ENCODE assay signal across 8 cellular contexts in the genomic region with DNA sequence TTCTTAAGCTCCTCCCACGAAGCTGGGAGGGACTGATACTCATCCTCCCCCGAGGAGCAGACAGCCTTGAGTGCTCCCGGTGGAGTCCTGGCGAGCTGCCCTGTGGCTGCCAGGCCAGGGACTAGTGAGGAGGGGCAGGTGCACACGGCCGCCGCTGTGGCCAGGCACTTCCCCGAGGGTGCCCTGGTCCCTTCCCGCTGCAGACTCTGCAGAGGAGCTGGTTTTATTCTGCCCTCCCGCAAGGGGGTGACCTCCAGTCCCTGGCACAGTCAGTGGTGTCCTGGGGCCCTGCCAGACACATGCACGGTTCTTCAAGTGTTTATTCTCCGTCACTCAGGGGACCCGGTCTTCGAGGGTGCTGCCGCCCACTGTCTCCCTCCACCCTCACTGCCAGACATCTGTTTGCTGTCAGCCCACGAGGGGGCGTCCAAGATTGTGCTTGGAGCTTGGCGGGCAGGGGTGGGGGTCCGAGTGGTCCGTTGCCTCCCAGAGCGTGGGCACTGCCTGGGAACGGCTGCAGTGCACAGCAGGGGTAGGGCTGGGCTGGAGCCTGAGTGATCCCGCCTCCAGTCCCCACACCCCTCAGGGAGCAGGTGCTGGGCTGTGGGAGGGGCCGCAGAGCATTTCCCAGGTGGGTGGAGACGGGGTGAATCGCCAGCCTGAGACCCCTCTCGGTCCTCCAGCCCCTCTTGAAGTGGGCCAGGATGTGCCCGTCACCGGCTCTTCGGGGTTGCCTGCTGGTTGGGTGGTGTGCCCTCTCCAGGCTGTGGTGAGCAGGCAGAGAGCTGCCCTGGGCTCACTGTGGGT. TPM values are rescaled to one million over a fixed set of nuclear protein-coding genes. Genes with fewer than 3 reads are reported as not detected.
DNase-seq lines count a peak whose midpoint lies in the region; ATAC-seq and TF ChIP-seq lines count a peak whose summit lies in the region.

No MANE protein-coding gene starts in this region.

- CTCF ChIA-PET in SK-N-SH (lab: Yijun Ruan, JAX), result interaction anchor here (0.6 to 4.2 kb wide), 65 partner anchors 9 to 970 kb away, joined by 3 to 65 read pairs (median 4); a partner anchor contains a TSS

- no peak overlapping the region; a peak in 1 of 4 replicates for H3K27ac ChIP-seq in SK-N-SH (ENCODE audit: low read depth in 2 of 2, low read length in 1 of 2)

- no peak overlapping the region for H3K4me3 Mint-ChIP-seq in chondrocyte (ENCODE audit: unreplicated experiment)

- H3F3A ChIP-seq in SK-N-SH (replicated peaks; ENCODE audit: insufficient read depth), result no peaks in the 10 kb centered on the region

- H3K27ac Mint-ChIP-seq in chondrocyte (ENCODE audit: unreplicated experiment), result no peak overlapping the region

- no peak for TF ChIP-seq EP300 in SK-N-SH (IDR thresholded peaks at IDR 0.05; ENCODE audit: borderline replicate concordance in 1 of 2, low read depth in 1 of 2, low read length in 1 of 2)

- peak; percentile 70 for TF ChIP-seq RAD21 in SK-N-SH (IDR thresholded peaks at IDR 0.05; ENCODE audit: low read length)

- peaks cover 5% of the 10 kb centered on the region; the same call in 1 of the 2 replicates for H3K79me2 ChIP-seq in SK-N-SH (ENCODE audit: insufficient read depth)

- H3K36me3 Mint-ChIP-seq in chondrocyte (ENCODE audit: low read depth), result no peaks in the 10 kb centered on the region

- H4K20me1 ChIP-seq in SK-N-SH (ENCODE audit: insufficient read depth), result peaks cover 5% of the 10 kb centered on the region; the same call in 1 of the 2 replicates

- H3K4me2 ChIP-seq in SK-N-SH, result no peak overlapping the region

- H3K9me3 Mint-ChIP-seq in chondrocyte (ENCODE audit: low read depth), result no peaks in the 10 kb centered on the region

- intact Hi-C loops in mucosa of descending colon (cut with DNase I, micrococcal nuclease), result no loop called here

- H3K4me1 Mint-ChIP-seq in chondrocyte (ENCODE audit: low read depth), result peaks cover 11% of the 10 kb centered on the region

- peak; percentile 48 for DNase-seq in G401 (ENCODE audit: low spot score)
- peak; percentile 24 for DNase-seq in MV-4-11 (lab: John Stamatoyannopoulos, UW)
- DNase-seq in SK-N-SH, result peak; percentile 92
- DNase-seq in chondrocyte (ENCODE audit: low spot score), result no peak
- peak; percentile 81 to 86 (median 84) for DNase-seq in mucosa of descending colon

- ATAC-seq in mucosa of descending colon, result peak; percentile 16
- ATAC-seq in GM21528 (IDR thresholded peaks at IDR 0.05; ENCODE audit: low FRiP score, unreplicated experiment), result no peak
- ATAC-seq in GM19455 (IDR thresholded peaks at IDR 0.05; ENCODE audit: unreplicated experiment), result no peak
- no peak for ATAC-seq in GM21619 (IDR thresholded peaks at IDR 0.05; ENCODE audit: unreplicated experiment)

- H3K4me1 ChIP-seq in SK-N-SH (ENCODE audit: control insufficient read depth in 1 of 2, insufficient read depth in 2 of 2, low read depth in 1 of 2, low read length in 1 of 2), result peaks cover 0 to 44% of the 10 kb centered on the region in 2 experiments; a peak in 1 of 4 replicates
- H3K4me1 ChIP-seq in mucosa of descending colon (ENCODE audit: low read depth), result peaks cover 58% of the 10 kb centered on the region

- H3K27me3 Mint-ChIP-seq in chondrocyte (ENCODE audit: low read depth), result no peaks in the 10 kb centered on the region

- 4% methylated on average over 10 of the region's 30 CpGs for WGBS in SK-N-SH (ENCODE audit: low lambda C conversion rate)

- in situ Hi-C loops in G401 (cut with HindIII; ENCODE audit: low sequenced_read_pairs), result no loop called here

- H3K36me3 ChIP-seq in SK-N-SH (replicated peaks in 1 of 2; ENCODE audit: control insufficient read depth in 1 of 2, insufficient read depth in 2 of 2, low read length in 1 of 2), result no peaks in the 10 kb centered on the region
- no peaks in the 10 kb centered on the region for H3K36me3 ChIP-seq in mucosa of descending colon (ENCODE audit: low read depth)

- no peak overlapping the region for H2AFZ ChIP-seq in SK-N-SH (ENCODE audit: low read depth)

- no peaks in the 10 kb centered on the region for H3K27me3 ChIP-seq in SK-N-SH (ENCODE audit: insufficient read depth)

- H3K9ac ChIP-seq in SK-N-SH, result no peak overlapping the region

- peak; percentile 64 for TF ChIP-seq CTCF in SK-N-SH (IDR thresholded peaks at IDR 0.05)
- peak; percentile 82 for TF ChIP-seq CTCF in chondrocyte (IDR thresholded peaks at IDR 0.05)
- TF ChIP-seq CTCF in mucosa of descending colon (IDR thresholded peaks at IDR 0.05), result peak; percentile 22

- no peaks in the 10 kb centered on the region for H3K9me2 ChIP-seq in SK-N-SH

- POLR2A ChIA-PET in SK-N-SH (lab: Yijun Ruan, JAX), result interaction anchor here (1.0 to 1.7 kb wide), 2 partner anchors 19 to 233 kb away, joined by 3 to 5 read pairs; a partner anchor contains a TSS

- H3K4me3 ChIP-seq in SK-N-SH (ENCODE audit: low read depth in 2 of 2, low read length in 1 of 2) (no peak overlapping the region; a peak in 1 of 4 replicates), mucosa of descending colon (no peak overlapping the region)

- H3K9me3 ChIP-seq in SK-N-SH (no peaks in the 10 kb centered on the region), mucosa of descending colon (no peaks in the 10 kb centered on the region)

TF ChIP-seq in SK-N-SH, 30 proteins besides CTCF, POLR2A, EP300 and RAD21:
- TF ChIP-seq JUND (IDR thresholded peaks at IDR 0.05) (no peak), SIN3A (IDR thresholded peaks at IDR 0.05; ENCODE audit: borderline replicate concordance, low read depth, low read length) (no peak), MXI1 (IDR thresholded peaks at IDR 0.05; ENCODE audit: low read depth, low read length) (no peak), SMC3 (IDR thresholded peaks at IDR 0.05; ENCODE audit: low read depth, low read length) (peak; percentile 52), RFX5 (IDR thresholded peaks at IDR 0.05; ENCODE audit: low read length) (no peak), TCF12 (IDR thresholded peaks at IDR 0.05) (no peak), ELF1 (IDR thresholded peaks at IDR 0.05) (no peak)
- TF ChIP-seq, protein P1, sequence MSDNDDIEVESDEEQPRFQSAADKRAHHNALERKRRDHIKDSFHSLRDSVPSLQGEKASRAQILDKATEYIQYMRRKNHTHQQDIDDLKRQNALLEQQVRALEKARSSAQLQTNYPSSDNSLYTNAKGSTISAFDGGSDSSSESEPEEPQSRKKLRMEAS (IDR thresholded peaks at IDR 0.05; ENCODE audit: low read depth), result no peak
- TF ChIP-seq, protein P2, sequence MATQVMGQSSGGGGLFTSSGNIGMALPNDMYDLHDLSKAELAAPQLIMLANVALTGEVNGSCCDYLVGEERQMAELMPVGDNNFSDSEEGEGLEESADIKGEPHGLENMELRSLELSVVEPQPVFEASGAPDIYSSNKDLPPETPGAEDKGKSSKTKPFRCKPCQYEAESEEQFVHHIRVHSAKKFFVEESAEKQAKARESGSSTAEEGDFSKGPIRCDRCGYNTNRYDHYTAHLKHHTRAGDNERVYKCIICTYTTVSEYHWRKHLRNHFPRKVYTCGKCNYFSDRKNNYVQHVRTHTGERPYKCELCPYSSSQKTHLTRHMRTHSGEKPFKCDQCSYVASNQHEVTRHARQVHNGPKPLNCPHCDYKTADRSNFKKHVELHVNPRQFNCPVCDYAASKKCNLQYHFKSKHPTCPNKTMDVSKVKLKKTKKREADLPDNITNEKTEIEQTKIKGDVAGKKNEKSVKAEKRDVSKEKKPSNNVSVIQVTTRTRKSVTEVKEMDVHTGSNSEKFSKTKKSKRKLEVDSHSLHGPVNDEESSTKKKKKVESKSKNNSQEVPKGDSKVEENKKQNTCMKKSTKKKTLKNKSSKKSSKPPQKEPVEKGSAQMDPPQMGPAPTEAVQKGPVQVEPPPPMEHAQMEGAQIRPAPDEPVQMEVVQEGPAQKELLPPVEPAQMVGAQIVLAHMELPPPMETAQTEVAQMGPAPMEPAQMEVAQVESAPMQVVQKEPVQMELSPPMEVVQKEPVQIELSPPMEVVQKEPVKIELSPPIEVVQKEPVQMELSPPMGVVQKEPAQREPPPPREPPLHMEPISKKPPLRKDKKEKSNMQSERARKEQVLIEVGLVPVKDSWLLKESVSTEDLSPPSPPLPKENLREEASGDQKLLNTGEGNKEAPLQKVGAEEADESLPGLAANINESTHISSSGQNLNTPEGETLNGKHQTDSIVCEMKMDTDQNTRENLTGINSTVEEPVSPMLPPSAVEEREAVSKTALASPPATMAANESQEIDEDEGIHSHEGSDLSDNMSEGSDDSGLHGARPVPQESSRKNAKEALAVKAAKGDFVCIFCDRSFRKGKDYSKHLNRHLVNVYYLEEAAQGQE (IDR thresholded peaks at IDR 0.05; ENCODE audit: low read depth, low read length), result no peak

RNA-seq across cellular contexts. Expression of a gene that starts 3.1 kb away (rescaled TPM):
- 4.2 and 7.2 TPM in 2 replicates for total RNA-seq in G401 (2014; rRNA removed; shearing (Covaris generic))
- 4.2 and 4.8 TPM in 2 replicates for polyA plus RNA-seq in SK-N-SH (2012; rRNA removed)
- polyA plus RNA-seq in SK-N-SH (2012; cell fraction: cytosol; rRNA removed), result 2.8 and 4.3 TPM in 2 replicates
- polyA plus RNA-seq in SK-N-SH (2012; cell fraction: nucleus; rRNA removed), result 6.6 and 7.6 TPM in 2 replicates
- total RNA-seq in chondrocyte, result 6.4 to 7.8 TPM (median 6.5 TPM) in 3 replicates
- 1 to 10 TPM; 5.4 to 9.3 (median 6.6) TPM for total RNA-seq in mucosa of descending colon

RNA-seq across cellular contexts. Expression of a gene that starts 17.2 kb away (rescaled TPM):
- total RNA-seq in G401 (2014; rRNA removed; shearing (Covaris generic)), result not detected in 2 replicates
- not detected in 2 replicates for polyA plus RNA-seq in SK-N-SH (2012; rRNA removed)
- polyA plus RNA-seq in SK-N-SH (2012; cell fraction: cytosol; rRNA removed), result 0.01 TPM in 1 of 2 replicates, not detected in the other
- polyA plus RNA-seq in SK-N-SH (2012; cell fraction: nucleus; rRNA removed), result not detected in 2 replicates
- not detected in 3 replicates for total RNA-seq in chondrocyte
- total RNA-seq in mucosa of descending colon, result 1 to 10 TPM; 2.3 to 7.0 (median 5.1) TPM

RNA-seq across cellular contexts. Expression of a gene that starts 23.2 kb away (rescaled TPM):
- 1,245 and 1,753 TPM in 2 replicates for total RNA-seq in G401 (2014; rRNA removed; shearing (Covaris generic))
- polyA plus RNA-seq in SK-N-SH (2012; rRNA removed), result 11,376 and 16,625 TPM in 2 replicates
- polyA plus RNA-seq in SK-N-SH (2012; cell fraction: cytosol; rRNA removed), result 13,224 and 13,754 TPM in 2 replicates
- 2,698 and 3,651 TPM in 2 replicates for polyA plus RNA-seq in SK-N-SH (2012; cell fraction: nucleus; rRNA removed)
- 830 to 911 TPM (median 873 TPM) in 3 replicates for total RNA-seq in chondrocyte
- total RNA-seq in mucosa of descending colon, result 1,000 to 10,000 TPM; 1,171 to 1,284 (median 1,191) TPM

RNA-seq across cellular contexts. Expression of a gene that starts 43.0 kb away (rescaled TPM):
- total RNA-seq in G401 (2014; rRNA removed; shearing (Covaris generic)), result 21.6 and 28.3 TPM in 2 replicates
- polyA plus RNA-seq in SK-N-SH (2012; rRNA removed), result 16.1 and 27.2 TPM in 2 replicates
- 9.9 and 17.8 TPM in 2 replicates for polyA plus RNA-seq in SK-N-SH (2012; cell fraction: cytosol; rRNA removed)
- 127 and 252 TPM in 2 replicates for polyA plus RNA-seq in SK-N-SH (2012; cell fraction: nucleus; rRNA removed)
- total RNA-seq in chondrocyte (156 to 368 TPM (median 355 TPM) in 3 replicates), mucosa of descending colon (100 to 1,000 TPM in 1 of 3 donors, 10 to 100 TPM in 2; 21.8 to 335 (median 40.7) TPM)

Comparison
In these comparisons a context has a peak if more than half of its experiments do, and no peak if none do; other contexts are left out.
1. CTCF ChIP-seq: peak in every context shown above with its lines; median percentile 82 in chondrocyte; 64 in SK-N-SH; 22 in mucosa of descending colon.